In the genomic region with DNA sequence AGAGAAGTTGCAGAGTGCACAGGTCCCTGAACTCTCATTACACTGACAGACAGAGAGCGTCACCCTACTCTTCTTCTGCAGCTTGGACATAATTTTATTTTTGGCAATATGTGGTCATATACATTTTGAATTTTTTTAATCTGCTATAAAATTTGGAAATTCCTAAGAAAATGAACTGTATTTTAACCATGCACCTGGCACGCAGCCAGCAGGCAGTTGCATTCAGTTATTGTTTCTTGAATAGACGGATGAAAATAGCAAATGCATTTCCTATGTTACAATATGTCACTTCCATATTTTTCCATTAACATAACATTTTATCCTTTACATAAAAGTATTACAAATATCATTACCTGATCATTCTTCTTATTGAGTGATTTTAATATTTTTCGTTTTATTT, we compare ENCODE assay signal across 20 cellular contexts.
"Had no signal": no experiment of that assay in that cellular context is flagged by ENCODE, and none has a peak within 500 bp of the region (broad histone marks: within the 10 kb centered on the region; RNA-seq: fewer than 3 reads in every experiment).

No MANE protein-coding gene starts in this region.

- H2AFZ ChIP-seq: hepatocyte had no signal

- H3K9me3 ChIP-seq: left lung, lower lobe of right lung, mucosa of descending colon, ovary, right atrium auricular region, spleen, tibial nerve, uterus had no signal

- ATAC-seq: left lung; lower lobe of right lung; mucosa of descending colon; naive thymus-derived CD4-positive, alpha-beta T cell; natural killer cell treated with Interleukin-12 subunit alpha and Interleukin-12 subunit beta and Interleukin-15 and Interleukin-18, amount 100 ng/mL, for 72 hours; sciatic nerve; stimulated activated memory B cell treated with anti-CD40 and anti-IgM and Interleukin-4, amounts not matched to agents 10 μg/mL and 1 μg/mL and 100 μg/mL, for 72 hours; stimulated activated naive CD8-positive, alpha-beta T cell treated with anti-CD3 and anti-CD28 coated beads, Interleukin-15, amount 100 ng/mL, for 72 hours had no signal

- H3K4me2 ChIP-seq: hepatocyte had no signal

- H3K27ac ChIP-seq: hepatocyte, left lung, lower lobe of right lung, ovary, right atrium auricular region, skin epidermis, spleen, tibial nerve, uterus had no signal

- DNase-seq: islet precursor cell; left lung; lower lobe of right lung; mesendoderm; mucosa of descending colon; naive thymus-derived CD4-positive, alpha-beta T cell; ovary; spleen; stimulated activated CD4-positive, alpha-beta T cell treated with anti-CD3 and anti-CD28 coated beads, Interleukin-4, amount 100 ng/mL, for 24 hours; stimulated activated naive CD4-positive, alpha-beta T cell treated with Interleukin-2 at 50 U/mL for 16 hours; stimulated activated naive CD8-positive, alpha-beta T cell treated with anti-CD3 and anti-CD28 coated beads, Interleukin-15, amount 100 ng/mL, for 72 hours; substantia nigra; uterus had no signal

- H3K27me3 ChIP-seq: hepatocyte, left lung, ovary, right atrium auricular region, spleen, tibial nerve, uterus had no signal

- H3K79me2 ChIP-seq: hepatocyte had no signal

- H3K4me1 ChIP-seq: left lung, lower lobe of right lung, right atrium auricular region, spleen, tibial nerve had no signal

- H3K4me3 ChIP-seq: hepatocyte, left lung, lower lobe of right lung, mucosa of descending colon, ovary, right atrium auricular region, skin epidermis, spleen, tibial nerve, uterus had no signal

- H3K36me3 ChIP-seq: left lung, lower lobe of right lung, ovary, right atrium auricular region, spleen, tibial nerve, uterus had no signal
